Comparison of ENCODE assay signal across 8 cellular contexts in genomic region chr13:40789275-40790231, GRCh38. TPM values are rescaled to one million over a fixed set of nuclear protein-coding genes. Genes with fewer than 3 reads are reported as not detected.
DNase-seq lines count a peak whose midpoint lies in the region; ATAC-seq and TF ChIP-seq lines count a peak whose summit lies in the region.

Gene SLC25A15 (plus strand): TSS chr13:40789611. CDS start chr13:40793227, 3,616 bp downstream.

- H2AFZ ChIP-seq in DND-41 (ENCODE audit: low read depth, low read length) = peak within 1 kb of the TSS; percentile 84
- peak within 1 kb of the TSS; percentile 60 for H2AFZ ChIP-seq in neural cell (ENCODE audit: low read depth, low read length)

- H3K79me2 ChIP-seq in DND-41 (ENCODE audit: insufficient read depth, low read length) (peaks cover 39% of the 10 kb centered on the region), neural cell (replicated peaks; ENCODE audit: insufficient read depth, low read length) (no peaks in the 10 kb centered on the region)

- H3K4me1 ChIP-seq in DND-41 (ENCODE audit: insufficient read depth, low read length) (peaks cover 29% of the 10 kb centered on the region), RWPE2 (ENCODE audit: insufficient read depth, poor library complexity, severe bottlenecking) (no peaks in the 10 kb centered on the region), stomach smooth muscle (ENCODE audit: control insufficient read depth, insufficient read depth, low read length) (peaks cover 10% of the 10 kb centered on the region)

- no peaks in the 10 kb centered on the region for H4K20me1 ChIP-seq in DND-41 (ENCODE audit: insufficient read depth, low read length)
- no peaks in the 10 kb centered on the region for H4K20me1 ChIP-seq in neural cell (ENCODE audit: insufficient read depth)

- DNase-seq in DND-41 = peak; percentile 83
- peak in 72 of 76 experiments; percentile 12 to 84 (median 66) for DNase-seq in HUDEP-2 (lab: John Stamatoyannopoulos, UW; ENCODE audit: unreplicated experiment in 76 of 76)
- DNase-seq in RWPE2 (ENCODE audit: low spot score) = peak; percentile 78
- peak; percentile 91 for DNase-seq in activated effector memory CD4-positive, alpha-beta T cell treated with anti-CD3 and anti-CD28 coated beads, Interleukin-2, amount 50 U/mL, for 16 hours
- peak; percentile 83 for DNase-seq in fibroblast of villous mesenchyme (ENCODE audit: low read depth)

- H3K4me3 ChIP-seq in DND-41 (ENCODE audit: low read depth in 1 of 2, low read length in 2 of 2) (peak within 1 kb of the TSS; percentile 63 to 73), RWPE2 (ENCODE audit: severe bottlenecking) (peak within 1 kb of the TSS; percentile 60), fibroblast of villous mesenchyme (ENCODE audit: low read depth, low read length) (peak within 1 kb of the TSS; percentile 72), neural cell (ENCODE audit: low read length) (peak within 1 kb of the TSS; percentile 84), stomach smooth muscle (ENCODE audit: low read length in 2 of 2) (peak within 1 kb of the TSS; percentile 76 to 80)

- H3K27ac ChIP-seq in DND-41 (ENCODE audit: low read length) (peak within 1 kb of the TSS; percentile 80), RWPE2 (ENCODE audit: poor library complexity, severe bottlenecking) (peak within 1 kb of the TSS; percentile 66), neural cell (ENCODE audit: low read length) (no peak within 1 kb of the TSS), stomach smooth muscle (ENCODE audit: low read length) (peak within 1 kb of the TSS; percentile 55)

- H3K27me3 ChIP-seq in DND-41 (ENCODE audit: insufficient read depth, low read length, poor library complexity) (no peaks in the 10 kb centered on the region), RWPE2 (ENCODE audit: insufficient read depth, poor library complexity, severe bottlenecking) (no peaks in the 10 kb centered on the region), neural cell (ENCODE audit: insufficient read depth, low read depth, low read length) (no peaks in the 10 kb centered on the region), stomach smooth muscle (ENCODE audit: control insufficient read depth in 1 of 2, insufficient read depth in 2 of 2, low read length in 2 of 2) (no peaks in the 10 kb centered on the region)

- TF ChIP-seq RAD21 in neural cell (conservative IDR thresholded peaks at IDR 0.05) = peak; percentile 45

- H3K9me3 ChIP-seq in DND-41 (ENCODE audit: insufficient read depth, low read length, severe bottlenecking) (no peaks in the 10 kb centered on the region), RWPE2 (ENCODE audit: severe bottlenecking) (no peaks in the 10 kb centered on the region), neural cell (ENCODE audit: low read length) (no peaks in the 10 kb centered on the region), stomach smooth muscle (ENCODE audit: control insufficient read depth in 2 of 2, low read length in 2 of 2) (no peaks in the 10 kb centered on the region)

- TF ChIP-seq EP300 in neural cell (conservative IDR thresholded peaks at IDR 0.05; ENCODE audit: poor library complexity, severe bottlenecking) = no peak

- ATAC-seq in DND-41 (ENCODE audit: insufficient read depth, low read depth) = peak; percentile 95
- ATAC-seq in GM21381 (IDR thresholded peaks at IDR 0.05; ENCODE audit: unreplicated experiment) = peak; percentile 88
- peak; percentile 95 for ATAC-seq in RWPE2 (ENCODE audit: low read depth)

- peak within 1 kb of the TSS; percentile 92 for H3K9ac ChIP-seq in DND-41 (ENCODE audit: low read depth, low read length)
- H3K9ac ChIP-seq in neural cell (ENCODE audit: low read length) = peak within 1 kb of the TSS; percentile 66
- peak within 1 kb of the TSS; percentile 68 to 72 for H3K9ac ChIP-seq in stomach smooth muscle (ENCODE audit: low read length in 2 of 2)

- no peaks in the 10 kb centered on the region for H3K9me2 ChIP-seq in neural cell (ENCODE audit: insufficient read depth, low read length)

- no peaks in the 10 kb centered on the region for H3F3A ChIP-seq in neural cell (ENCODE audit: insufficient read depth, low read length, poor library complexity, severe bottlenecking)

- peak within 1 kb of the TSS; percentile 90 for H3K4me2 ChIP-seq in DND-41 (ENCODE audit: insufficient read depth, low read length)
- peak within 1 kb of the TSS; percentile 78 for H3K4me2 ChIP-seq in neural cell (ENCODE audit: low read length)

- TF ChIP-seq CTCF in DND-41 (IDR thresholded peaks at IDR 0.05; ENCODE audit: borderline replicate concordance, extremely low read depth, low read length, poor library complexity, severe bottlenecking) (peak; percentile 43), RWPE2 (IDR thresholded peaks at IDR 0.05; ENCODE audit: poor library complexity, severe bottlenecking) (peak; percentile 51), fibroblast of villous mesenchyme (IDR thresholded peaks at IDR 0.05; ENCODE audit: insufficient read depth, low read depth, low read length) (no peak), neural cell (IDR thresholded peaks at IDR 0.05; ENCODE audit: poor library complexity, severe bottlenecking) (peak; percentile 65)

- H3K36me3 ChIP-seq in DND-41 (ENCODE audit: insufficient read depth, low read length) = peaks cover 15% of the 10 kb centered on the region
- peaks cover 7% of the 10 kb centered on the region for H3K36me3 ChIP-seq in RWPE2 (ENCODE audit: low read depth)
- H3K36me3 ChIP-seq in neural cell (ENCODE audit: insufficient read depth, low read length) = no peaks in the 10 kb centered on the region
- H3K36me3 ChIP-seq in stomach smooth muscle (ENCODE audit: control insufficient read depth in 2 of 2, insufficient read depth in 2 of 2, low read length in 2 of 2) = peaks cover 0 to 2% of the 10 kb centered on the region in 2 donors

TF ChIP-seq in neural cell, 6 proteins besides CTCF, POLR2A, EP300 and RAD21:
- TF ChIP-seq MXI1 (conservative IDR thresholded peaks at IDR 0.05; ENCODE audit: poor library complexity, severe bottlenecking) = peak; percentile 81
- no peak for TF ChIP-seq REST (IDR thresholded peaks at IDR 0.05; ENCODE audit: borderline replicate concordance)
- no peak for TF ChIP-seq EZH2 (IDR thresholded peaks at IDR 0.05; ENCODE audit: borderline replicate concordance, insufficient read depth, low read length, poor library complexity, severe bottlenecking)
- no peak for TF ChIP-seq TAF1 (IDR thresholded peaks at IDR 0.05; ENCODE audit: low read depth)
- TF ChIP-seq SMC3 (conservative IDR thresholded peaks at IDR 0.05; ENCODE audit: poor library complexity) = peak; percentile 40
- peak; percentile 38 for TF ChIP-seq POLR2AphosphoS5 (IDR thresholded peaks at IDR 0.05)

RNA-seq across cellular contexts. Expression of gene SLC25A15, which starts in this region (rescaled TPM):
- 19.4 and 20.0 TPM in 2 replicates for total RNA-seq in fibroblast of villous mesenchyme
- 23.4 and 23.6 TPM in 2 replicates for polyA plus RNA-seq in neural cell
- 40.7 and 41.9 TPM in 2 replicates for polyA minus RNA-seq in neural cell
